Comparison of ENCODE assay signal across 8 cellular contexts in genomic region chr9:130043654-130044623, GRCh38. TPM values are rescaled to one million over a fixed set of nuclear protein-coding genes. Genes with fewer than 3 reads are reported as not detected.
A peak's percentile ranks its signal among the peaks of the same experiment; 100 is the strongest.
DNase-seq lines count a peak whose midpoint lies in the region; ATAC-seq and TF ChIP-seq lines count a peak whose summit lies in the region.

No MANE protein-coding gene starts in this region.

- peak overlapping the region; percentile 92 to 98 (median 97) for H3K4me3 Mint-ChIP-seq in CD4-positive, alpha-beta memory T cell
- peak overlapping the region; percentile 99 for H3K4me3 Mint-ChIP-seq in dendritic cell treated with granulocyte-macrophage colony-stimulating factor and Interleukin-4, amounts not matched to agents 40 ng/mL and 50 ng/mL, for 4 days
- H3K4me3 Mint-ChIP-seq in memory B cell = peak overlapping the region; percentile 97

- ATAC-seq in memory B cell (ENCODE audit: low read depth) = no peak
- ATAC-seq in GM19023 (IDR thresholded peaks at IDR 0.05; ENCODE audit: unreplicated experiment) = no peak

- DNase-seq in CD4-positive, alpha-beta memory T cell = no peak
- DNase-seq in NB4 (ENCODE audit: low read depth) = no peak
- no peak for DNase-seq in memory B cell (ENCODE audit: low spot score in 2 of 2)
- DNase-seq in uterus = peak; percentile 71 to 75
- DNase-seq in epidermal melanocyte (ENCODE audit: insufficient read length, low spot score) = no peak
- no peak for DNase-seq in LoVo (ENCODE audit: low spot score)

- peak overlapping the region; percentile 95 for H3K27ac ChIP-seq in CD4-positive, alpha-beta memory T cell (ENCODE audit: low read depth, low read length)
- peak overlapping the region; percentile 95 to 96 for H3K27ac ChIP-seq in uterus

- POLR2A ChIA-PET in CD4-positive, alpha-beta memory T cell (lab: Charles Lee; ENCODE audit: partially characterized antibody) = interaction anchor here (0.7 to 13.5 kb wide), 14 partner anchors 8 to 240 kb away, joined by 3 to 392 read pairs (median 10); partner anchors contain the start of genes GPR107 and TOR1B

- no peaks in the 10 kb centered on the region for H3K27me3 Mint-ChIP-seq in CD4-positive, alpha-beta memory T cell
- H3K27me3 Mint-ChIP-seq in dendritic cell treated with granulocyte-macrophage colony-stimulating factor and Interleukin-4, amounts not matched to agents 40 ng/mL and 50 ng/mL, for 4 days = no peaks in the 10 kb centered on the region
- H3K27me3 Mint-ChIP-seq in memory B cell = no peaks in the 10 kb centered on the region

- H3K4me3 ChIP-seq in CD4-positive, alpha-beta memory T cell (ENCODE audit: low read length in 2 of 2) = peak overlapping the region; percentile 52 to 89
- H3K4me3 ChIP-seq in NB4 (ENCODE audit: low read depth, low read length) = peak overlapping the region; percentile 56
- H3K4me3 ChIP-seq in uterus = peak overlapping the region; percentile 81 to 95

- peaks cover 35% of the 10 kb centered on the region for H3K4me1 ChIP-seq in CD4-positive, alpha-beta memory T cell (ENCODE audit: insufficient read depth, low read length)
- no peaks in the 10 kb centered on the region for H3K4me1 ChIP-seq in uterus

- no peaks in the 10 kb centered on the region for H3K9me3 ChIP-seq in CD4-positive, alpha-beta memory T cell (ENCODE audit: control insufficient read depth in 1 of 2, low read length in 2 of 2)
- H3K9me3 ChIP-seq in uterus = no peaks in the 10 kb centered on the region

- intact Hi-C loops in CD4-positive, alpha-beta memory T cell (cut with micrococcal nuclease) = loop anchor here (1.0 to 5.0 kb wide), 3 partner anchors 9 to 158 kb away; partner anchors contain the start of gene GPR107
- intact Hi-C loops in dendritic cell treated with granulocyte-macrophage colony-stimulating factor and Interleukin-4, amounts not matched to agents 40 ng/mL and 50 ng/mL, for 4 days (cut with micrococcal nuclease) = no loop called here
- intact Hi-C loops in uterus (cut with DNase I; ENCODE audit: low total_unique reads) = no loop called here

- H3K9me3 Mint-ChIP-seq in CD4-positive, alpha-beta memory T cell = peaks cover 0 to 2% (median 0%) of the 10 kb centered on the region in 8 donors
- no peaks in the 10 kb centered on the region for H3K9me3 Mint-ChIP-seq in dendritic cell treated with granulocyte-macrophage colony-stimulating factor and Interleukin-4, amounts not matched to agents 40 ng/mL and 50 ng/mL, for 4 days
- no peaks in the 10 kb centered on the region for H3K9me3 Mint-ChIP-seq in memory B cell

- no peak for TF ChIP-seq POLR2A in NB4 (IDR thresholded peaks at IDR 0.05; ENCODE audit: extremely low read depth, insufficient read length)
- TF ChIP-seq POLR2A in uterus (IDR thresholded peaks at IDR 0.05) = no peak

- H3K36me3 ChIP-seq in CD4-positive, alpha-beta memory T cell (ENCODE audit: insufficient read depth, low read length) = no peaks in the 10 kb centered on the region
- H3K36me3 ChIP-seq in uterus = no peaks in the 10 kb centered on the region

- H3K36me3 Mint-ChIP-seq in CD4-positive, alpha-beta memory T cell = peaks cover 0 to 24% of the 10 kb centered on the region in 2 donors
- H3K36me3 Mint-ChIP-seq in dendritic cell treated with granulocyte-macrophage colony-stimulating factor and Interleukin-4, amounts not matched to agents 40 ng/mL and 50 ng/mL, for 4 days (ENCODE audit: low read depth) = peaks cover 10% of the 10 kb centered on the region
- peaks cover 3% of the 10 kb centered on the region for H3K36me3 Mint-ChIP-seq in memory B cell

- TF ChIP-seq CTCF in NB4 (IDR thresholded peaks at IDR 0.05; ENCODE audit: low read depth, low read length) (no peak), uterus (IDR thresholded peaks at IDR 0.05) (peak in 3 of 4 experiments; percentile 19 to 46 (median 36))

- CTCF ChIA-PET in CD4-positive, alpha-beta memory T cell (lab: Charles Lee; ENCODE audit: partially characterized antibody) = interaction anchor here (1.2 to 5.8 kb wide), 3 partner anchors 8 to 158 kb away, joined by 3 to 38 read pairs (median 7); partner anchors contain the start of gene GPR107

- peaks cover 28 to 60% (median 38%) of the 10 kb centered on the region in 4 donors for H3K4me1 Mint-ChIP-seq in CD4-positive, alpha-beta memory T cell
- H3K4me1 Mint-ChIP-seq in dendritic cell treated with granulocyte-macrophage colony-stimulating factor and Interleukin-4, amounts not matched to agents 40 ng/mL and 50 ng/mL, for 4 days (ENCODE audit: low read depth) = peaks cover 57% of the 10 kb centered on the region
- peaks cover 31% of the 10 kb centered on the region for H3K4me1 Mint-ChIP-seq in memory B cell

- H3K27ac Mint-ChIP-seq in CD4-positive, alpha-beta memory T cell = peak overlapping the region; percentile 93 to 98 (median 97)
- H3K27ac Mint-ChIP-seq in dendritic cell treated with granulocyte-macrophage colony-stimulating factor and Interleukin-4, amounts not matched to agents 40 ng/mL and 50 ng/mL, for 4 days = peak overlapping the region; percentile 98
- peak overlapping the region; percentile 94 for H3K27ac Mint-ChIP-seq in memory B cell

- H3K27me3 ChIP-seq in CD4-positive, alpha-beta memory T cell (ENCODE audit: insufficient read depth, low read length) = no peaks in the 10 kb centered on the region
- H3K27me3 ChIP-seq in uterus = no peaks in the 10 kb centered on the region

RNA-seq across cellular contexts. Expression of gene FNBP1, which starts 0.9 kb away (rescaled TPM):
- 100 to 1,000 TPM; 197 to 202 TPM for total RNA-seq in CD4-positive, alpha-beta memory T cell
- polyA plus RNA-seq in CD4-positive, alpha-beta memory T cell = 100 to 1,000 TPM; 143 to 165 TPM
- 100 to 1,000 TPM in 1 of 4 donors, 10 to 100 TPM in 3; 18.5 to 102 (median 77.2) TPM for total RNA-seq in uterus

RNA-seq across cellular contexts. Expression of gene GPR107, which starts 9.8 kb away (rescaled TPM):
- total RNA-seq in CD4-positive, alpha-beta memory T cell = 10 to 100 TPM; 23.8 to 24.4 TPM
- polyA plus RNA-seq in CD4-positive, alpha-beta memory T cell = 1 to 10 TPM; 2.2 to 3.3 TPM
- total RNA-seq in uterus = 10 to 100 TPM; 10.8 to 41.5 (median 26.7) TPM

Comparison
In these comparisons a context has a peak if more than half of its experiments do, and no peak if none do; other contexts are left out.
1. DNase-seq: peak in uterus (2 of 2); none in CD4-positive, alpha-beta memory T cell (0 of 5), NB4 (single experiment), memory B cell (0 of 2), epidermal melanocyte (single experiment) and LoVo (single experiment).
2. Peak in every context shown above with its lines, with median percentiles within 50 percentile points of each other: H3K4me3 ChIP-seq, H3K27ac Mint-ChIP-seq and H3K4me3 Mint-ChIP-seq.